ENCODE assay signal across 8 cellular contexts in genomic region chr22:50481045-50481439, GRCh38. TPM values are rescaled to one million over a fixed set of nuclear protein-coding genes. Genes with fewer than 3 reads are reported as not detected.
DNase-seq lines count a peak whose midpoint lies in the region; ATAC-seq and TF ChIP-seq lines count a peak whose summit lies in the region.

No MANE protein-coding gene starts in this region.

- ATAC-seq in stimulated activated naive B cell treated with anti-CD40 and anti-IgM and Interleukin-4, amounts not matched to agents 10 μg/mL and 1 μg/mL and 100 μg/mL, for 72 hours (replicated peaks), result no peak

- intact Hi-C loops in lower leg skin (cut with DNase I; ENCODE audit: low total_unique reads), result no loop called here

- POLR2A ChIA-PET in activated CD4-positive, alpha-beta memory T cell treated with anti-CD3 and anti-CD28 coated beads, Interleukin-2, amount 10 ng/mL, durations not matched to agents 7 days and 5 days (lab: Charles Lee), result interaction anchor here (0.6 to 2.2 kb wide), 6 partner anchors 11 to 51 kb away, joined by 3 to 7 read pairs (median 4); partner anchors contain the start of genes LMF2, NCAPH2 and SCO2

- 9 to 13% methylated on average over 17 to 30 of the region's 45 CpGs for WGBS in lower leg skin, 2 donors

- no peak for TF ChIP-seq POLR2A in lower leg skin (IDR thresholded peaks at IDR 0.05)

- H3K4me3 Mint-ChIP-seq in T-helper 1 cell treated with Interleukin-12 subunit alpha and Interleukin-12 subunit beta and Interleukin-4 antibody, amounts not matched to agents 30 μg/mL and 1 μg/mL, for 36 hours, result peak overlapping the region; percentile 65
- H3K4me3 Mint-ChIP-seq in activated CD4-positive, alpha-beta memory T cell treated with anti-CD3 and anti-CD28 coated beads, Interleukin-2, amount 10 ng/mL, durations not matched to agents 7 days and 5 days, result peak overlapping the region; percentile 65
- H3K4me3 Mint-ChIP-seq in stimulated activated naive B cell treated with anti-CD40 and anti-IgM and Interleukin-4, amounts not matched to agents 10 μg/mL and 1 μg/mL and 100 μg/mL, for 72 hours, result peak overlapping the region; percentile 35 to 57

- H3K4me3 ChIP-seq in iPS-11a (ENCODE audit: low read depth, low read length), result peak overlapping the region; percentile 62
- no peak overlapping the region for H3K4me3 ChIP-seq in lower leg skin (ENCODE audit: low read depth, poor library complexity, severe bottlenecking)

- DNase-seq in T-helper 1 cell (no peak), DMS114 treated with DMSO at 0.1 percent for 48 hours (lab: John Stamatoyannopoulos, UW; ENCODE audit: unreplicated experiment) (no peak), SHP77 (lab: John Stamatoyannopoulos, UW) (no peak), lower leg skin (ENCODE audit: low spot score in 2 of 2) (no peak)
- DNase-seq in activated CD4-positive, alpha-beta memory T cell treated with anti-CD3 and anti-CD28 coated beads, Interleukin-2, amount 10 ng/mL, durations not matched to agents 7 days and 5 days, result no peak
- DNase-seq in stimulated activated naive B cell treated with anti-CD40 and anti-IgM and Interleukin-4, amounts not matched to agents 10 μg/mL and 1 μg/mL and 100 μg/mL, for 72 hours, result no peak

- H3K9me3 Mint-ChIP-seq in T-helper 1 cell treated with Interleukin-12 subunit alpha and Interleukin-12 subunit beta and Interleukin-4 antibody, amounts not matched to agents 30 μg/mL and 1 μg/mL, for 36 hours, result no peaks in the 10 kb centered on the region
- no peaks in the 10 kb centered on the region for H3K9me3 Mint-ChIP-seq in activated CD4-positive, alpha-beta memory T cell treated with anti-CD3 and anti-CD28 coated beads, Interleukin-2, amount 10 ng/mL, durations not matched to agents 7 days and 5 days
- no peaks in the 10 kb centered on the region for H3K9me3 Mint-ChIP-seq in stimulated activated naive B cell treated with anti-CD40 and anti-IgM and Interleukin-4, amounts not matched to agents 10 μg/mL and 1 μg/mL and 100 μg/mL, for 72 hours

- CTCF ChIA-PET in activated CD4-positive, alpha-beta memory T cell treated with anti-CD3 and anti-CD28 coated beads, Interleukin-2, amount 10 ng/mL, durations not matched to agents 7 days and 5 days (lab: Charles Lee), result interaction anchor here (0.6 kb wide), 1 partner anchor 135 kb away, joined by 3 read pairs; no protein-coding TSS in a partner anchor

- peaks cover 16% of the 10 kb centered on the region for H3K27me3 Mint-ChIP-seq in T-helper 1 cell treated with Interleukin-12 subunit alpha and Interleukin-12 subunit beta and Interleukin-4 antibody, amounts not matched to agents 30 μg/mL and 1 μg/mL, for 36 hours (ENCODE audit: low read depth)
- peaks cover 9% of the 10 kb centered on the region for H3K27me3 Mint-ChIP-seq in activated CD4-positive, alpha-beta memory T cell treated with anti-CD3 and anti-CD28 coated beads, Interleukin-2, amount 10 ng/mL, durations not matched to agents 7 days and 5 days
- peaks cover 9 to 15% of the 10 kb centered on the region in 2 donors for H3K27me3 Mint-ChIP-seq in stimulated activated naive B cell treated with anti-CD40 and anti-IgM and Interleukin-4, amounts not matched to agents 10 μg/mL and 1 μg/mL and 100 μg/mL, for 72 hours

- no peaks in the 10 kb centered on the region for H3K36me3 Mint-ChIP-seq in T-helper 1 cell treated with Interleukin-12 subunit alpha and Interleukin-12 subunit beta and Interleukin-4 antibody, amounts not matched to agents 30 μg/mL and 1 μg/mL, for 36 hours (ENCODE audit: low read depth)
- no peaks in the 10 kb centered on the region for H3K36me3 Mint-ChIP-seq in activated CD4-positive, alpha-beta memory T cell treated with anti-CD3 and anti-CD28 coated beads, Interleukin-2, amount 10 ng/mL, durations not matched to agents 7 days and 5 days (ENCODE audit: low read depth)
- no peaks in the 10 kb centered on the region for H3K36me3 Mint-ChIP-seq in stimulated activated naive B cell treated with anti-CD40 and anti-IgM and Interleukin-4, amounts not matched to agents 10 μg/mL and 1 μg/mL and 100 μg/mL, for 72 hours

- H3K27ac Mint-ChIP-seq in T-helper 1 cell treated with Interleukin-12 subunit alpha and Interleukin-12 subunit beta and Interleukin-4 antibody, amounts not matched to agents 30 μg/mL and 1 μg/mL, for 36 hours, result no peak overlapping the region
- no peak overlapping the region for H3K27ac Mint-ChIP-seq in activated CD4-positive, alpha-beta memory T cell treated with anti-CD3 and anti-CD28 coated beads, Interleukin-2, amount 10 ng/mL, durations not matched to agents 7 days and 5 days
- no peak overlapping the region for H3K27ac Mint-ChIP-seq in stimulated activated naive B cell treated with anti-CD40 and anti-IgM and Interleukin-4, amounts not matched to agents 10 μg/mL and 1 μg/mL and 100 μg/mL, for 72 hours

- peaks cover 10% of the 10 kb centered on the region for H3K4me1 Mint-ChIP-seq in T-helper 1 cell treated with Interleukin-12 subunit alpha and Interleukin-12 subunit beta and Interleukin-4 antibody, amounts not matched to agents 30 μg/mL and 1 μg/mL, for 36 hours (ENCODE audit: low read depth)
- peaks cover 8% of the 10 kb centered on the region for H3K4me1 Mint-ChIP-seq in activated CD4-positive, alpha-beta memory T cell treated with anti-CD3 and anti-CD28 coated beads, Interleukin-2, amount 10 ng/mL, durations not matched to agents 7 days and 5 days
- peaks cover 12 to 14% of the 10 kb centered on the region in 2 donors for H3K4me1 Mint-ChIP-seq in stimulated activated naive B cell treated with anti-CD40 and anti-IgM and Interleukin-4, amounts not matched to agents 10 μg/mL and 1 μg/mL and 100 μg/mL, for 72 hours

- no peak for TF ChIP-seq CTCF in lower leg skin (IDR thresholded peaks at IDR 0.05)

RNA-seq across cellular contexts. Expression of gene ADM2, which starts 0.3 kb away (rescaled TPM):
- total RNA-seq in activated CD4-positive, alpha-beta memory T cell treated with anti-CD3 and anti-CD28 coated beads, Interleukin-2, amount 10 ng/mL, durations not matched to agents 7 days and 5 days, result 1 to 10 TPM; 7.6 to 8.8 TPM
- total RNA-seq in lower leg skin, result under 1 TPM in 3 of 4 donors, not detected in 1; 0.19 to 0.56 (median 0.52) TPM

RNA-seq across cellular contexts. Expression of gene MIOX, which starts 5.6 kb away (rescaled TPM):
- under 1 TPM; 0.48 to 0.60 TPM for total RNA-seq in activated CD4-positive, alpha-beta memory T cell treated with anti-CD3 and anti-CD28 coated beads, Interleukin-2, amount 10 ng/mL, durations not matched to agents 7 days and 5 days
- not detected for total RNA-seq in lower leg skin

RNA-seq across cellular contexts. Expression of gene SBF1, which starts 6.2 kb away (rescaled TPM):
- 100 to 1,000 TPM; 181 to 196 TPM for total RNA-seq in activated CD4-positive, alpha-beta memory T cell treated with anti-CD3 and anti-CD28 coated beads, Interleukin-2, amount 10 ng/mL, durations not matched to agents 7 days and 5 days
- total RNA-seq in lower leg skin, result 100 to 1,000 TPM in 2 of 4 donors, 10 to 100 TPM in 2; 70.8 to 123 (median 87.2) TPM

RNA-seq across cellular contexts. Expression of gene LMF2, which starts 26.5 kb away (rescaled TPM):
- total RNA-seq in activated CD4-positive, alpha-beta memory T cell treated with anti-CD3 and anti-CD28 coated beads, Interleukin-2, amount 10 ng/mL, durations not matched to agents 7 days and 5 days, result 100 to 1,000 TPM; 111 to 114 TPM
- total RNA-seq in lower leg skin, result 10 to 100 TPM; 34.8 to 47.2 (median 38.8) TPM

RNA-seq across cellular contexts. Expression of gene NCAPH2, which starts 27.0 kb away (rescaled TPM):
- total RNA-seq in activated CD4-positive, alpha-beta memory T cell treated with anti-CD3 and anti-CD28 coated beads, Interleukin-2, amount 10 ng/mL, durations not matched to agents 7 days and 5 days, result 100 to 1,000 TPM; 105 to 108 TPM
- total RNA-seq in lower leg skin, result 10 to 100 TPM; 40.7 to 54.3 (median 41.5) TPM

Comparison
In these comparisons a context has a peak if more than half of its experiments do, and no peak if none do; other contexts are left out.
1. RNA of gene ADM2, which starts 0.3 kb away (total RNA-seq): 7.6 to 8.8 TPM in activated CD4-positive, alpha-beta memory T cell treated with anti-CD3 and anti-CD28 coated beads, Interleukin-2, amount 10 ng/mL, durations not matched to agents 7 days and 5 days; 0.19 to 0.56 TPM in lower leg skin; every median in the first group is over 4 times any median in the second.
2. Peak in every context shown above with its lines, with median percentiles within 50 percentile points of each other: H3K4me3 Mint-ChIP-seq.